8 cellular contexts compared by ENCODE assay signal in genomic region chr5:67004730-67005350, GRCh38.
DNase-seq lines count a peak whose midpoint lies in the region; ATAC-seq and TF ChIP-seq lines count a peak whose summit lies in the region.

No MANE protein-coding gene starts in this region.

- H3K79me2 ChIP-seq in DND-41 (ENCODE audit: insufficient read depth, low read length): peaks cover 4% of the 10 kb centered on the region; the same call in 1 of the 2 replicates
- H3K79me2 ChIP-seq in parathyroid adenoma: peaks cover 52% of the 10 kb centered on the region

- no peak for TF ChIP-seq CTCF in DND-41 (IDR thresholded peaks at IDR 0.05; ENCODE audit: borderline replicate concordance, extremely low read depth, low read length, poor library complexity, severe bottlenecking)
- TF ChIP-seq CTCF in parathyroid adenoma (IDR thresholded peaks at IDR 0.05): no peak

- H3K27me3 ChIP-seq in DND-41 (ENCODE audit: insufficient read depth, low read length, poor library complexity) (no peaks in the 10 kb centered on the region), esophagus (ENCODE audit: control insufficient read depth in 1 of 2, insufficient read depth in 2 of 2, low read length in 2 of 2) (no peaks in the 10 kb centered on the region), parathyroid adenoma (ENCODE audit: control insufficient read depth, insufficient read depth, low read length) (no peaks in the 10 kb centered on the region)

- H3K4me1 ChIP-seq in DND-41 (ENCODE audit: insufficient read depth, low read length) (peaks cover 33% of the 10 kb centered on the region), esophagus (ENCODE audit: control insufficient read depth in 2 of 2, insufficient read depth in 2 of 2, low read length in 1 of 2) (peaks cover 0 to 3% of the 10 kb centered on the region in 2 donors), parathyroid adenoma (peaks cover 13% of the 10 kb centered on the region)

- ATAC-seq in DND-41 (ENCODE audit: insufficient read depth, low read depth) (no peak), HG03045 (IDR thresholded peaks at IDR 0.05; ENCODE audit: unreplicated experiment) (no peak), HG02885 (IDR thresholded peaks at IDR 0.05; ENCODE audit: poor library complexity, unreplicated experiment) (no peak), GM21423 (IDR thresholded peaks at IDR 0.05; ENCODE audit: unreplicated experiment) (no peak)

- H3K9ac ChIP-seq in DND-41 (ENCODE audit: low read depth, low read length): peak overlapping the region; percentile 70
- H3K9ac ChIP-seq in SK-N-MC (ENCODE audit: insufficient read length): peak overlapping the region; percentile 84
- no peak overlapping the region for H3K9ac ChIP-seq in parathyroid adenoma

- H3K9me3 ChIP-seq in DND-41 (ENCODE audit: insufficient read depth, low read length, severe bottlenecking) (no peaks in the 10 kb centered on the region), SK-N-MC (ENCODE audit: low read depth, low read length) (no peaks in the 10 kb centered on the region), esophagus (ENCODE audit: control insufficient read depth in 2 of 2, insufficient read depth in 1 of 2, low read depth in 1 of 2, low read length in 1 of 2) (no peaks in the 10 kb centered on the region), parathyroid adenoma (ENCODE audit: control insufficient read depth, low read length) (no peaks in the 10 kb centered on the region)

- H3K27ac ChIP-seq in DND-41 (ENCODE audit: low read length) (peak overlapping the region; percentile 81), SK-N-MC (no peak overlapping the region), esophagus (ENCODE audit: low read depth in 2 of 2, low read length in 1 of 2) (peak overlapping the region; percentile 94 to 97), parathyroid adenoma (peak overlapping the region; percentile 75)

- no peak for DNase-seq in DND-41
- no peak for DNase-seq in SK-N-MC (ENCODE audit: low read depth, low spot score)
- DNase-seq in NCI-H1092 (lab: John Stamatoyannopoulos, UW): no peak

- peak overlapping the region; percentile 62 to 85 for H3K4me3 ChIP-seq in DND-41 (ENCODE audit: low read depth in 1 of 2, low read length in 2 of 2)
- peak overlapping the region; percentile 94 for H3K4me3 ChIP-seq in SK-N-MC
- H3K4me3 ChIP-seq in esophagus (ENCODE audit: low read depth in 1 of 2, low read length in 2 of 2): peak overlapping the region; percentile 64 to 92
- peak overlapping the region; percentile 53 for H3K4me3 ChIP-seq in parathyroid adenoma (ENCODE audit: low read depth, low read length)

- H3K4me2 ChIP-seq in DND-41 (ENCODE audit: insufficient read depth, low read length) (peak overlapping the region; percentile 96), parathyroid adenoma (ENCODE audit: low read length) (peak overlapping the region; percentile 85)

- 7 to 9% methylated on average over 11 of the region's 11 CpGs for WGBS in esophagus, 2 donors

- no peaks in the 10 kb centered on the region for H4K20me1 ChIP-seq in DND-41 (ENCODE audit: insufficient read depth, low read length)

- H3K36me3 ChIP-seq in DND-41 (ENCODE audit: insufficient read depth, low read length): no peaks in the 10 kb centered on the region
- no peaks in the 10 kb centered on the region for H3K36me3 ChIP-seq in SK-N-MC (ENCODE audit: insufficient read depth, low read length)
- no peaks in the 10 kb centered on the region for H3K36me3 ChIP-seq in esophagus (ENCODE audit: control insufficient read depth in 2 of 2, insufficient read depth in 2 of 2, low read length in 1 of 2)
- no peaks in the 10 kb centered on the region for H3K36me3 ChIP-seq in parathyroid adenoma (ENCODE audit: control insufficient read depth, insufficient read depth, low read length)

- H2AFZ ChIP-seq in DND-41 (ENCODE audit: low read depth, low read length) (peak overlapping the region; percentile 93), parathyroid adenoma (peak overlapping the region; percentile 74)
